In the genomic region with DNA sequence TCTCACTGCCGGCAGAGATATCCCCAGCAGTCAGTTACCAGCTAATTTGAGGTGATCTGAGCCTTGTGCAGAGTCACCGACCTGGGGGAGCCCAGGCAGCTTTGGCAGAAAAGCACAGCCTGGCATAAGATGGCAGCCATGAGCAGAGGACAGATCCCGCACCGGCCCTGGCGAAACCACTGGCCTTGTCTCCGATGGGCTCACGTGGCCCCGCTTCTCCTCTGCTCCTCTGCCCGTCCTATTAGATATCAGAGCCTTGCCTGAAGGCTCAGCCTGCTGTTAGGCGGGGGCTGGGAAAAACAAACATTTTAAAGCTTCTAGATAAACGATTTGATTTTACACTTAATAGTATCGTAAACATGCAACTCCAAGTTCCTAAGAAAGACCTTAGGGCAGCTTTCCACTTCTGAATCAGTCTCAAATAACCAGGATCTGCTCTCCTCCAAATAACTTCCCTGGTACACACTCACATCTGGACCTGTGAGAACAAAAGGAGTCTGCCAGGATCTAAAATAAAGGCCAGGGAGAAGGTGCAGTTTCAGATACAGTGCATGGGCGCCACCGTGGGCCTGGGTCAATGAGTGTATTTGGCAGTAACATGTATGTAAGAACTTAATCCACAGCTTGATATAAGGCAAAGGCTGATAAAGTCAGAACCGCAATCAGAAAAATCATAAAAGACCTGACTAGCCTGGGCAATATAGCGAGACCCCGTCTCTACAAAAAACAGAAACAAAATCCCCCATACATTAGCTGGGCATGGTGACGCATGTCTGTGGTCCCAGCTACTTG, we compare ENCODE assay signal across 1 cellular context.
TF ChIP-seq lines count a peak whose summit lies in the region.

No MANE protein-coding gene starts in this region.

TF ChIP-seq in HEK293, 187 proteins besides CTCF, POLR2A, EP300 and RAD21 (continued from another document):
- TF ChIP-seq ZNF426 (tag by site-specific recombination; IDR thresholded peaks at IDR 0.05) (no peak), SALL2 (tag by site-specific recombination; IDR thresholded peaks at IDR 0.05; ENCODE audit: borderline replicate concordance) (no peak), KLF1 (tag by site-specific recombination; IDR thresholded peaks at IDR 0.05) (no peak), ZFP3 (tag by site-specific recombination; IDR thresholded peaks at IDR 0.05; ENCODE audit: low read depth) (no peak), ZNF223 (tag by site-specific recombination; IDR thresholded peaks at IDR 0.05) (no peak; the same call in 1 of the 2 replicates), ZNF37A (tag by site-specific recombination; IDR thresholded peaks at IDR 0.05) (no peak), ZNF514 (tag by site-specific recombination; IDR thresholded peaks at IDR 0.05) (no peak), REPIN1 (tag by site-specific recombination; IDR thresholded peaks at IDR 0.05; ENCODE audit: low read depth) (no peak), ZNF423 (tag by site-specific recombination; IDR thresholded peaks at IDR 0.05) (no peak), KLF8 (tag by site-specific recombination; IDR thresholded peaks at IDR 0.05) (no peak), ZNF518A (tag by site-specific recombination; conservative IDR thresholded peaks at IDR 0.05; ENCODE audit: low read depth) (no peak), ZNF121 (tag by site-specific recombination; IDR thresholded peaks at IDR 0.05) (peak; percentile 97), ZBTB11 (tag by site-specific recombination; conservative IDR thresholded peaks at IDR 0.05; ENCODE audit: low read depth) (no peak), ZNF830 (tag by site-specific recombination; IDR thresholded peaks at IDR 0.05; ENCODE audit: low read depth) (no peak), ZNF350 (tag by site-specific recombination; IDR thresholded peaks at IDR 0.05) (no peak), ZNF274 (IDR thresholded peaks at IDR 0.05; ENCODE audit: low read length) (no peak), ZNF274 (tag by site-specific recombination; IDR thresholded peaks at IDR 0.05; ENCODE audit: borderline replicate concordance) (no peak), ZBTB8A (tag by site-specific recombination; IDR thresholded peaks at IDR 0.05) (0 out of 2 replicates have a peak, but pooled peaks have one; percentile 17), ZNF214 (tag by site-specific recombination; IDR thresholded peaks at IDR 0.05; ENCODE audit: borderline replicate concordance) (no peak), ZFHX2 (tag by site-specific recombination; conservative IDR thresholded peaks at IDR 0.05) (no peak), ZNF629 (tag by site-specific recombination; IDR thresholded peaks at IDR 0.05) (no peak), ZNF133 (tag by site-specific recombination; IDR thresholded peaks at IDR 0.05) (no peak), ZNF600 (tag by site-specific recombination; IDR thresholded peaks at IDR 0.05) (no peak), ZNF670 (tag by site-specific recombination; IDR thresholded peaks at IDR 0.05; ENCODE audit: low read depth) (no peak), KLF7 (tag by site-specific recombination; IDR thresholded peaks at IDR 0.05; ENCODE audit: borderline replicate concordance) (no peak), WT1 (tag by site-specific recombination; IDR thresholded peaks at IDR 0.05) (no peak), SETDB1 (IDR thresholded peaks at IDR 0.05; ENCODE audit: insufficient read length, low read length) (no peak), ZNF184 (tag by site-specific recombination; IDR thresholded peaks at IDR 0.05) (no peak), ZSCAN4 (tag by site-specific recombination; IDR thresholded peaks at IDR 0.05) (no peak), MYNN (tag by site-specific recombination; IDR thresholded peaks at IDR 0.05; ENCODE audit: borderline replicate concordance) (no peak), ZBTB7A (tag by site-specific recombination; IDR thresholded peaks at IDR 0.05; ENCODE audit: low read depth) (no peak)
- TF ChIP-seq, protein P1, sequence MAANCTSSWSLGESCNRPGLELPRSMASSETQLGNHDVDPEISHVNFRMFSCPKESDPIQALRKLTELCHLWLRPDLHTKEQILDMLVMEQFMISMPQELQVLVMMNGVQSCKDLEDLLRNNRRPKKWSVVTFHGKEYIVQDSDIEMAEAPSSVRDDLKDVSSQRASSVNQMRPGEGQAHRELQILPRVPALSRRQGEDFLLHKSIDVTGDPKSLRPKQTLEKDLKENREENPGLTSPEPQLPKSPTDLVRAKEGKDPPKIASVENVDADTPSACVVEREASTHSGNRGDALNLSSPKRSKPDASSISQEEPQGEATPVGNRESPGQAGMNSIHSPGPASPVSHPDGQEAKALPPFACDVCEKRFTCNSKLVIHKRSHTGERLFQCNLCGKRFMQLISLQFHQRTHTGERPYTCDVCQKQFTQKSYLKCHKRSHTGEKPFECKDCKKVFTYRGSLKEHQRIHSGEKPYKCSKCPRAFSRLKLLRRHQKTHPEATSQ (tag by site-specific recombination; IDR thresholded peaks at IDR 0.05) = no peak
- TF ChIP-seq, protein P2, sequence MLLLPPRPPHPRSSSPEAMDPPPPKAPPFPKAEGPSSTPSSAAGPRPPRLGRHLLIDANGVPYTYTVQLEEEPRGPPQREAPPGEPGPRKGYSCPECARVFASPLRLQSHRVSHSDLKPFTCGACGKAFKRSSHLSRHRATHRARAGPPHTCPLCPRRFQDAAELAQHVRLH (tag by site-specific recombination; IDR thresholded peaks at IDR 0.05) = no peak
- TF ChIP-seq, protein P3, sequence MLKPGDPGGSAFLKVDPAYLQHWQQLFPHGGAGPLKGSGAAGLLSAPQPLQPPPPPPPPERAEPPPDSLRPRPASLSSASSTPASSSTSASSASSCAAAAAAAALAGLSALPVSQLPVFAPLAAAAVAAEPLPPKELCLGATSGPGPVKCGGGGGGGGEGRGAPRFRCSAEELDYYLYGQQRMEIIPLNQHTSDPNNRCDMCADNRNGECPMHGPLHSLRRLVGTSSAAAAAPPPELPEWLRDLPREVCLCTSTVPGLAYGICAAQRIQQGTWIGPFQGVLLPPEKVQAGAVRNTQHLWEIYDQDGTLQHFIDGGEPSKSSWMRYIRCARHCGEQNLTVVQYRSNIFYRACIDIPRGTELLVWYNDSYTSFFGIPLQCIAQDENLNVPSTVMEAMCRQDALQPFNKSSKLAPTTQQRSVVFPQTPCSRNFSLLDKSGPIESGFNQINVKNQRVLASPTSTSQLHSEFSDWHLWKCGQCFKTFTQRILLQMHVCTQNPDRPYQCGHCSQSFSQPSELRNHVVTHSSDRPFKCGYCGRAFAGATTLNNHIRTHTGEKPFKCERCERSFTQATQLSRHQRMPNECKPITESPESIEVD (tag by site-specific recombination; IDR thresholded peaks at IDR 0.05) = peak; percentile 88
TF ChIP-seq in HEK293: peak in this region for 10.
